10 cellular contexts compared by ENCODE assay signal in the genomic region with DNA sequence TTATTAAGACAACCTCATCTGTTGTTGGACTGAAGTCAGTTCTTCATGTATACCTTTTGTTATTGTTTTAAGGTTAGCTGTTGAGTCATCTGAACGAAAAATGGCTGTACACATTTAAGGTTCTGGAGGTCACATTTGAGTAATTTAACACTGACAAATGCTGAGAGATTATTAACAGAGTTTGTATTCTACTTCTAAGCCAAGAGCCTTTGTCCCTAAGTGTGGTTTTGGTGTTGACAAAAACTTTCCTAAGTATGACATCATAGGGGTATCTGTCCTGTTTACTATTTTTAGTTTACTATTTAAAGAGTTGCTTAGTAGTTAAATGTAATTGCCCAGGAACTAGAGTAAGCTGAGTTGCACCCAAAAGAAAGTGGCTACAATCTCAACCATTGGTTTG.
A peak's percentile ranks its signal among the peaks of the same experiment; 100 is the strongest.
DNase-seq lines count a peak whose midpoint lies in the region; ATAC-seq and TF ChIP-seq lines count a peak whose summit lies in the region.
"Had no signal": no experiment of that assay in that cellular context is flagged by ENCODE, and none has a peak within 500 bp of the region (broad histone marks: within the 10 kb centered on the region; RNA-seq: fewer than 3 reads in every experiment).

No MANE protein-coding gene starts in this region.

- intact Hi-C loops in IMR-90 (cut with micrococcal nuclease), result no loop called here

- no peaks in the 10 kb centered on the region for H3K9me3 ChIP-seq in IMR-90 (ENCODE audit: control insufficient read depth, insufficient read depth, low read length)

- dilution Hi-C loops in IMR-90 (cut with HindIII; ENCODE audit: low sequenced_read_pairs, unreplicated experiment), result no loop called here

- no peak overlapping the region for H3K18ac ChIP-seq in IMR-90 (ENCODE audit: low read depth, low read length)
- H3K18ac ChIP-seq in mesendoderm (ENCODE audit: low read length), result no peak overlapping the region

- H3K9ac ChIP-seq in IMR-90 (ENCODE audit: low read depth, low read length) (no peak overlapping the region), mesendoderm (ENCODE audit: low read length) (no peak overlapping the region)

- peaks cover 20% of the 10 kb centered on the region; the same call in 1 of the 2 replicates for H4K20me1 ChIP-seq in IMR-90 (ENCODE audit: insufficient read depth, low read length)

- H4K5ac ChIP-seq in IMR-90 (ENCODE audit: low read depth, low read length) (no peak overlapping the region), mesendoderm (ENCODE audit: low read length) (no peak overlapping the region)

- no TSS peak for BruUV-seq in IMR-90 (replicated peaks; lab: Mats Ljungman, UMichigan)

- H2AFZ ChIP-seq in IMR-90 (replicated peaks; ENCODE audit: low read length, poor library complexity), result no peak overlapping the region

- H3K36me3 ChIP-seq in IMR-90 (ENCODE audit: control insufficient read depth, insufficient read depth, low read length) (no peaks in the 10 kb centered on the region), mesendoderm (ENCODE audit: control insufficient read depth, insufficient read depth, low read length) (no peaks in the 10 kb centered on the region)

- H3K4me3 ChIP-seq in IMR-90 (ENCODE audit: insufficient read depth, low read depth, low read length) (no peak overlapping the region), mesendoderm (ENCODE audit: low read length) (no peak overlapping the region)

- no peaks in the 10 kb centered on the region for H3K27me3 ChIP-seq in IMR-90 (ENCODE audit: control insufficient read depth, insufficient read depth, low read length)
- no peaks in the 10 kb centered on the region for H3K27me3 ChIP-seq in mesendoderm (ENCODE audit: insufficient read depth, low read length, poor library complexity)

- H3K4me1 ChIP-seq in IMR-90 (ENCODE audit: control insufficient read depth, insufficient read depth, low read length) (peaks cover 5% of the 10 kb centered on the region; the same call in 1 of the 2 replicates), mesendoderm (ENCODE audit: control insufficient read depth, low read depth, low read length) (peaks cover 8% of the 10 kb centered on the region)

- H2BK15ac ChIP-seq in IMR-90 (ENCODE audit: low read depth, low read length) (no peak overlapping the region), mesendoderm (replicated peaks; ENCODE audit: low read depth) (no peak overlapping the region)

- H4K91ac ChIP-seq in IMR-90 (ENCODE audit: insufficient read depth, low read depth, low read length), result no peak overlapping the region

- no peak overlapping the region for H3K23ac ChIP-seq in IMR-90 (ENCODE audit: low read depth, low read length)
- H3K23ac ChIP-seq in mesendoderm (ENCODE audit: low read length), result no peak overlapping the region

- H3K14ac ChIP-seq in IMR-90 (replicated peaks; ENCODE audit: low read depth, low read length), result no peak overlapping the region

- H3K4ac ChIP-seq in IMR-90 (ENCODE audit: low read depth, low read length), result no peak overlapping the region
- H3K4ac ChIP-seq in mesendoderm (ENCODE audit: low read depth, low read length), result no peak overlapping the region

- no peak overlapping the region for H4K8ac ChIP-seq in IMR-90 (ENCODE audit: low read depth in 2 of 2, low read length in 2 of 2)
- H4K8ac ChIP-seq in mesendoderm (ENCODE audit: low read depth, low read length), result no peak overlapping the region

- H2AK9ac ChIP-seq in IMR-90 (replicated peaks; ENCODE audit: low read depth, low read length, poor library complexity), result no peak overlapping the region

- H2BK5ac ChIP-seq in IMR-90 (ENCODE audit: low read depth, low read length, poor library complexity, severe bottlenecking) (no peak overlapping the region), mesendoderm (ENCODE audit: low read length) (no peak overlapping the region)

- POLR2A ChIA-PET in IMR-90 (lab: Charles Lee; ENCODE audit: unreplicated experiment), result no interaction called here

- in situ Hi-C loops in IMR-90 (cut with MboI; ENCODE audit: low sequenced_read_pairs), result no loop called here

- H3K79me1 ChIP-seq in IMR-90 (ENCODE audit: low read depth in 1 of 2, low read length in 2 of 2), result peaks cover 12 to 27% of the 10 kb centered on the region in 2 experiments; a peak in 3 of 4 replicates
- H3K79me1 ChIP-seq in mesendoderm (ENCODE audit: low read length), result peaks cover 13% of the 10 kb centered on the region

- H2BK20ac ChIP-seq in IMR-90 (ENCODE audit: low read depth, low read length), result no peak overlapping the region

- TF ChIP-seq POLR2A in IMR-90 (IDR thresholded peaks at IDR 0.05; ENCODE audit: low read depth, low read length), result no peak

- TF ChIP-seq CTCF in IMR-90 (conservative IDR thresholded peaks at IDR 0.05; ENCODE audit: low read depth, low read length), result no peak
- TF ChIP-seq CTCF in omental fat pad (IDR thresholded peaks at IDR 0.05), result no peak

- peaks cover 15% of the 10 kb centered on the region for H3K79me2 ChIP-seq in mesendoderm (ENCODE audit: control insufficient read depth, insufficient read depth, low read length)

- H3K27ac ChIP-seq in IMR-90 (ENCODE audit: insufficient read depth, low read length), result no peak overlapping the region
- no peak overlapping the region for H3K27ac ChIP-seq in mesendoderm (ENCODE audit: low read depth, low read length)

- DNase-seq in IMR-90 (peak; percentile 4), omental fat pad (ENCODE audit: low spot score) (no peak), mesendoderm (no peak), NOMO-1 treated with DMSO at 0.1 percent for 48 hours (lab: John Stamatoyannopoulos, UW; ENCODE audit: unreplicated experiment) (no peak), cerebellar nuclear complex (lab: John Stamatoyannopoulos, UW) (no peak), NCI-H187 treated with DMSO at 0.1 percent for 48 hours (lab: John Stamatoyannopoulos, UW) (no peak)
- DNase-seq: activated CD4-positive, alpha-beta T cell treated with anti-CD3 and anti-CD28 coated beads for 1 hour; NCI-H526 had no signal

- no peak overlapping the region for H2BK120ac ChIP-seq in IMR-90 (ENCODE audit: low read depth, low read length)
- H2BK120ac ChIP-seq in mesendoderm (ENCODE audit: low read depth, low read length), result no peak overlapping the region

- no CpG with 5 or more reads among the region's 1 CpG for whole genome bisulfite sequencing in IMR-90 (ENCODE audit: extremely low coverage in 2 of 2, insufficient read length in 1 of 2), 2 experiments
- WGBS in mesendoderm (ENCODE audit: extremely low coverage, insufficient coverage, low lambda C conversion rate), result no CpG with 5 or more reads among the region's 1 CpG

- CTCF ChIA-PET in IMR-90 (lab: Yijun Ruan, JAX), result interaction anchor here (0.6 kb wide), 1 partner anchor 23 kb away, joined by 3 read pairs; no protein-coding TSS in a partner anchor

- H3K56ac ChIP-seq in IMR-90 (ENCODE audit: extremely low read depth, insufficient read depth, low read length) (no peak overlapping the region), mesendoderm (ENCODE audit: low read length) (no peak overlapping the region)

- peak; percentile 52 for ATAC-seq in GM19035 (IDR thresholded peaks at IDR 0.05; ENCODE audit: unreplicated experiment)
- peak; percentile 66 for ATAC-seq in HG02623 (IDR thresholded peaks at IDR 0.05; ENCODE audit: unreplicated experiment)
- no peak for ATAC-seq in IMR-90 (ENCODE audit: low read depth)
- peak; percentile 30 for ATAC-seq in omental fat pad (ENCODE audit: low FRiP score)

- H3K4me2 ChIP-seq in IMR-90 (ENCODE audit: low read depth, low read length), result no peak overlapping the region
- no peak overlapping the region for H3K4me2 ChIP-seq in mesendoderm (ENCODE audit: low read length)

- H2AK5ac ChIP-seq in IMR-90 (ENCODE audit: low read depth, low read length) (no peak overlapping the region), mesendoderm (ENCODE audit: low read length) (no peak overlapping the region)

- TF ChIP-seq RAD21 in IMR-90 (IDR thresholded peaks at IDR 0.05; ENCODE audit: low read length), result no peak

- H3K9me1 ChIP-seq in IMR-90 (ENCODE audit: insufficient read depth, low read length), result no peaks in the 10 kb centered on the region

TF ChIP-seq in IMR-90, 13 proteins besides CTCF, POLR2A, EP300 and RAD21:
- TF ChIP-seq BHLHE40 (IDR thresholded peaks at IDR 0.05; ENCODE audit: low read depth, low read length) (no peak), CEBPB (IDR thresholded peaks at IDR 0.05; ENCODE audit: low read depth, low read length) (no peak), RCOR1 (IDR thresholded peaks at IDR 0.05; ENCODE audit: insufficient replicate concordance, low read length) (no peak), NFE2L2 (IDR thresholded peaks at IDR 0.05; ENCODE audit: low read depth, low read length) (no peak), RFX5 (IDR thresholded peaks at IDR 0.05; ENCODE audit: low read depth, low read length) (no peak), MAFK (IDR thresholded peaks at IDR 0.05; ENCODE audit: low read depth, low read length) (no peak), MAZ (IDR thresholded peaks at IDR 0.05; ENCODE audit: borderline replicate concordance, low read depth, low read length) (no peak), MXI1 (IDR thresholded peaks at IDR 0.05; ENCODE audit: borderline replicate concordance, low read depth, low read length) (no peak), FOS (IDR thresholded peaks at IDR 0.05; ENCODE audit: low read depth, low read length) (no peak), SMC3 (IDR thresholded peaks at IDR 0.05; ENCODE audit: low read depth, low read length) (no peak), CHD1 (IDR thresholded peaks at IDR 0.05; ENCODE audit: low read depth, low read length) (no peak)
- TF ChIP-seq, protein P1, sequence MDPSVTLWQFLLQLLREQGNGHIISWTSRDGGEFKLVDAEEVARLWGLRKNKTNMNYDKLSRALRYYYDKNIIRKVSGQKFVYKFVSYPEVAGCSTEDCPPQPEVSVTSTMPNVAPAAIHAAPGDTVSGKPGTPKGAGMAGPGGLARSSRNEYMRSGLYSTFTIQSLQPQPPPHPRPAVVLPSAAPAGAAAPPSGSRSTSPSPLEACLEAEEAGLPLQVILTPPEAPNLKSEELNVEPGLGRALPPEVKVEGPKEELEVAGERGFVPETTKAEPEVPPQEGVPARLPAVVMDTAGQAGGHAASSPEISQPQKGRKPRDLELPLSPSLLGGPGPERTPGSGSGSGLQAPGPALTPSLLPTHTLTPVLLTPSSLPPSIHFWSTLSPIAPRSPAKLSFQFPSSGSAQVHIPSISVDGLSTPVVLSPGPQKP (IDR thresholded peaks at IDR 0.05; ENCODE audit: borderline replicate concordance, low read depth, low read length), result no peak
- TF ChIP-seq, protein P2, sequence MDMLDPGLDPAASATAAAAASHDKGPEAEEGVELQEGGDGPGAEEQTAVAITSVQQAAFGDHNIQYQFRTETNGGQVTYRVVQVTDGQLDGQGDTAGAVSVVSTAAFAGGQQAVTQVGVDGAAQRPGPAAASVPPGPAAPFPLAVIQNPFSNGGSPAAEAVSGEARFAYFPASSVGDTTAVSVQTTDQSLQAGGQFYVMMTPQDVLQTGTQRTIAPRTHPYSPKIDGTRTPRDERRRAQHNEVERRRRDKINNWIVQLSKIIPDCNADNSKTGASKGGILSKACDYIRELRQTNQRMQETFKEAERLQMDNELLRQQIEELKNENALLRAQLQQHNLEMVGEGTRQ (IDR thresholded peaks at IDR 0.05; ENCODE audit: low read depth, low read length), result no peak
